In the genomic region with DNA sequence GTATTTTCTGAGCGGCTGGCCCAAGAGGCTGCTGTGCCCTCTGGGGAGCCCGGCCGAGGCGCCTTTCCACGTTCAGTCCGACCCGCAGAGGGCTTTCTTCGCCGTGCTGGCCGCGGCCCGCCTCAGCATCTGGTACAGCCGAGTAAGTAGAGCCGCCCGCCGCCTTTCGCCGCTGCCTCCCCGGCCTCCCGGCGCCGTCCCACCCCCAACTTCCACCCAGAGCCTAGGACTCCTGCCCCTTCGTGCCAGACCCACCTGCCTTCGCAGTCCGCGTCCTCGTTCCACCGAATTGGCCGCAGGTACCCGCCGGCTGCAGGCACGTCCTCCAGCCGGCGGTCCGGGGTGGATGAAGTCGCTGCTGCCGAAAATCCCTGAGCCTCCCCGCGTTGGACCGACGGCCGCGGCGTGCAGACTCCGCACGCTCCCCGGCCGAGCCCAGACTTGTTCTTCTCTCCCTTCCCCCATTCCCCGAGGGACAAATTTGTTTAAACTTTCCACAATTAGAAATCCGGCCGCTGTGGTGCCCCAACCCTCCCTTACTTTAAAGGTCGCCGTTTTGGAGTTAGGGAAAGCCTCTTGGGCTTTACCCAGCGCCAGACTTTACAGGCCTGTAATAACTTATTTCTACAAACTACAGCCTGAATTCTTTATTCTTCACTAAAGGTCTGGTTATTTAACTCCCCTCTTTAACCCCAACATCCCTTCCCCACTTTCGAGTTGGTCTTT, we compare ENCODE assay signal across 8 cellular contexts. TPM values are rescaled to one million over a fixed set of nuclear protein-coding genes. Genes with fewer than 3 reads are reported as not detected.
DNase-seq lines count a peak whose midpoint lies in the region; ATAC-seq lines count a peak whose summit lies in the region.

No MANE protein-coding gene starts in this region.

- H3K14ac ChIP-seq in trophoblast cell (ENCODE audit: low read length) = peak overlapping the region; percentile 28

- no peaks in the 10 kb centered on the region for H3K27me3 Mint-ChIP-seq in activated naive CD8-positive, alpha-beta T cell treated with anti-CD3 and anti-CD28 coated beads, Interleukin-2, amount 10 ng/mL, durations not matched to agents 7 days and 5 days

- WGBS in trophoblast cell (ENCODE audit: extremely low coverage, insufficient coverage, insufficient read length) = no CpG with 5 or more reads among the region's 55 CpGs

- H3K9me3 ChIP-seq in trophoblast cell (ENCODE audit: insufficient read depth, low read depth, low read length) = no peaks in the 10 kb centered on the region

- peak overlapping the region; percentile 3 for H4K8ac ChIP-seq in trophoblast cell (ENCODE audit: low read depth, low read length)

- H3K4me3 ChIP-seq in ACC112 (ENCODE audit: low read depth, low read length) (peak overlapping the region; percentile 98), trophoblast cell (ENCODE audit: low read depth, low read length) (peak overlapping the region; percentile 96)

- H4K91ac ChIP-seq in trophoblast cell (ENCODE audit: low read depth, low read length) = peak overlapping the region; percentile 83

- peak overlapping the region; percentile 100 for H3K4me2 ChIP-seq in trophoblast cell (ENCODE audit: low read length)

- H2BK12ac ChIP-seq in trophoblast cell (ENCODE audit: low read length) = no peak overlapping the region

- peaks cover 65% of the 10 kb centered on the region for H3K79me2 ChIP-seq in ACC112 (ENCODE audit: control insufficient read depth, insufficient read depth, low read length, unreplicated experiment)
- peaks cover 14% of the 10 kb centered on the region for H3K79me2 ChIP-seq in trophoblast cell (ENCODE audit: control insufficient read depth, insufficient read depth, low read length, poor library complexity)

- H3K4me3 Mint-ChIP-seq in activated naive CD8-positive, alpha-beta T cell treated with anti-CD3 and anti-CD28 coated beads, Interleukin-2, amount 10 ng/mL, durations not matched to agents 7 days and 5 days = peak overlapping the region; percentile 99

- peak overlapping the region; percentile 98 for H3K27ac Mint-ChIP-seq in activated naive CD8-positive, alpha-beta T cell treated with anti-CD3 and anti-CD28 coated beads, Interleukin-2, amount 10 ng/mL, durations not matched to agents 7 days and 5 days

- peak overlapping the region; percentile 91 for H3K9ac ChIP-seq in trophoblast cell (ENCODE audit: low read length)

- peak overlapping the region; percentile 33 for H2AK5ac ChIP-seq in trophoblast cell (ENCODE audit: low read length)

- H3K79me1 ChIP-seq in trophoblast cell (ENCODE audit: low read length) = peaks cover 12% of the 10 kb centered on the region

- H3K23ac ChIP-seq in trophoblast cell (ENCODE audit: low read length) = no peak overlapping the region

- intact Hi-C loops in cardiac septum (cut with DNase I) = loop anchor here (5.0 kb wide), 1 partner anchor 203 kb away; the partner anchor contains the start of gene ERMP1

- POLR2A ChIA-PET in activated naive CD8-positive, alpha-beta T cell treated with anti-CD3 and anti-CD28 coated beads, Interleukin-2, amount 10 ng/mL, durations not matched to agents 7 days and 5 days (lab: Charles Lee) = interaction anchor here (0.7 to 3.1 kb wide), 18 partner anchors 13 to 888 kb away, joined by 3 to 29 read pairs (median 6); partner anchors contain the start of genes AK3, CD274, ERMP1 and JAK2

- peak overlapping the region; percentile 78 for H2BK120ac ChIP-seq in trophoblast cell (ENCODE audit: insufficient read depth, low read length, poor library complexity)

- peak; percentile 48 for DNase-seq in RPMI8226
- DNase-seq in activated naive CD8-positive, alpha-beta T cell treated with anti-CD3 and anti-CD28 coated beads, Interleukin-2, amount 10 ng/mL, durations not matched to agents 7 days and 5 days = no peak
- peak; percentile 84 for DNase-seq in cardiac septum (ENCODE audit: low spot score)
- DNase-seq in trophoblast cell = peak; percentile 33 to 60
- DNase-seq in hepatic stellate cell (ENCODE audit: low spot score) = no peak

- H3K36me3 Mint-ChIP-seq in activated naive CD8-positive, alpha-beta T cell treated with anti-CD3 and anti-CD28 coated beads, Interleukin-2, amount 10 ng/mL, durations not matched to agents 7 days and 5 days = peaks cover 11% of the 10 kb centered on the region

- ATAC-seq in GM18858 (IDR thresholded peaks at IDR 0.05; ENCODE audit: unreplicated experiment) (peak; percentile 3), HG03108 (IDR thresholded peaks at IDR 0.05; ENCODE audit: unreplicated experiment) (peak; percentile 1)
- ATAC-seq in activated naive CD8-positive, alpha-beta T cell treated with anti-CD3 and anti-CD28 coated beads, Interleukin-2, amount 10 ng/mL, durations not matched to agents 7 days and 5 days (ENCODE audit: low read depth) = peak; percentile 9

- H2AFZ ChIP-seq in ACC112 (ENCODE audit: low read length, unreplicated experiment) (peak overlapping the region; percentile 95), trophoblast cell (ENCODE audit: insufficient read depth, low read length, poor library complexity) (peak overlapping the region; percentile 48)

- H3K4me1 Mint-ChIP-seq in activated naive CD8-positive, alpha-beta T cell treated with anti-CD3 and anti-CD28 coated beads, Interleukin-2, amount 10 ng/mL, durations not matched to agents 7 days and 5 days = peaks cover 47% of the 10 kb centered on the region

- peak overlapping the region; percentile 71 for H3K27ac ChIP-seq in ACC112 (ENCODE audit: low read depth, low read length)
- peak overlapping the region; percentile 87 for H3K27ac ChIP-seq in trophoblast cell (ENCODE audit: low read depth, low read length)

- peak overlapping the region; percentile 80 for H2BK5ac ChIP-seq in trophoblast cell (ENCODE audit: low read depth, low read length, poor library complexity)

- H3K9me3 Mint-ChIP-seq in activated naive CD8-positive, alpha-beta T cell treated with anti-CD3 and anti-CD28 coated beads, Interleukin-2, amount 10 ng/mL, durations not matched to agents 7 days and 5 days = peaks cover 2% of the 10 kb centered on the region

- H3K4me1 ChIP-seq in ACC112 (ENCODE audit: control insufficient read depth, insufficient read depth, low read length, unreplicated experiment) (peaks cover 33% of the 10 kb centered on the region), trophoblast cell (ENCODE audit: control insufficient read depth in 1 of 2, insufficient read depth in 2 of 2, low read length in 2 of 2) (peaks cover 0 to 2% of the 10 kb centered on the region in 2 experiments)

- H3K18ac ChIP-seq in trophoblast cell (ENCODE audit: low read length) = peak overlapping the region; percentile 27

- no peaks in the 10 kb centered on the region for H3K36me3 ChIP-seq in ACC112 (ENCODE audit: insufficient read depth, low read length)
- H3K36me3 ChIP-seq in trophoblast cell (ENCODE audit: control insufficient read depth in 1 of 2, insufficient read depth in 2 of 2, low read length in 2 of 2) = no peaks in the 10 kb centered on the region

- no peaks in the 10 kb centered on the region for H3K27me3 ChIP-seq in ACC112 (ENCODE audit: insufficient read depth, low read length)
- H3K27me3 ChIP-seq in trophoblast cell (ENCODE audit: insufficient read depth, low read length) = no peaks in the 10 kb centered on the region

- peak overlapping the region; percentile 12 for H3K4ac ChIP-seq in trophoblast cell (ENCODE audit: low read depth, low read length)

- peak overlapping the region; percentile 71 for H4K12ac ChIP-seq in trophoblast cell (ENCODE audit: low read depth, low read length)

RNA-seq across cellular contexts. Expression of gene RIC1, which starts 0.6 kb away (rescaled TPM):
- total RNA-seq in activated naive CD8-positive, alpha-beta T cell treated with anti-CD3 and anti-CD28 coated beads, Interleukin-2, amount 10 ng/mL, durations not matched to agents 7 days and 5 days = 10 to 100 TPM; 20.7 to 21.4 TPM
- 9.3 TPM for total RNA-seq in cardiac septum
- 16.3 and 16.6 TPM in 2 replicates for polyA plus RNA-seq in trophoblast cell (2013)

Comparison
In these comparisons a context has a peak if more than half of its experiments do, and no peak if none do; other contexts are left out.
1. DNase-seq: peak in RPMI8226 (single experiment), cardiac septum (single experiment) and trophoblast cell (2 of 2); none in activated naive CD8-positive, alpha-beta T cell treated with anti-CD3 and anti-CD28 coated beads, Interleukin-2, amount 10 ng/mL, durations not matched to agents 7 days and 5 days (single experiment) and hepatic stellate cell (single experiment).
2. Peak in every context shown above with its lines, with median percentiles within 50 percentile points of each other: ATAC-seq.